18 cellular contexts compared by ENCODE assay signal in genomic region chr4:64341711-64342110, GRCh38.
DNase-seq lines count a peak whose midpoint lies in the region; ATAC-seq and TF ChIP-seq lines count a peak whose summit lies in the region.
"Had no signal": no experiment of that assay in that cellular context is flagged by ENCODE, and none has a peak within 500 bp of the region (broad histone marks: within the 10 kb centered on the region; RNA-seq: fewer than 3 reads in every experiment).

No MANE protein-coding gene starts in this region.

- H3K9ac ChIP-seq in endodermal cell (ENCODE audit: extremely low read depth, low read length, poor library complexity, severe bottlenecking): no peak overlapping the region

- intact Hi-C loops in Right ventricle myocardium inferior (cut with DNase I) (loop anchor here (1.0 to 10.0 kb wide), 4 partner anchors 12 to 193 kb away; partner anchors contain the start of gene TECRL), posterior cingulate gyrus (cut with DNase I) (no loop called here)

- H3K4me3 Mint-ChIP-seq in endodermal cell: no peak overlapping the region
- H3K4me3 Mint-ChIP-seq: activated naive CD8-positive, alpha-beta T cell treated with anti-CD3 and anti-CD28 coated beads, Interleukin-2, amount 50 U/mL, for 24 hours; activated T-helper 17 cell treated with anti-CD3 and anti-CD28 coated beads, Interleukin-2, amount 50 U/mL, for 72 hours; mesothelial cell of epicardium; T-helper 17 cell had no signal

- H3K9me3 Mint-ChIP-seq in endodermal cell: no peaks in the 10 kb centered on the region
- H3K9me3 Mint-ChIP-seq: activated naive CD8-positive, alpha-beta T cell treated with anti-CD3 and anti-CD28 coated beads, Interleukin-2, amount 50 U/mL, for 24 hours had no signal

- no peaks in the 10 kb centered on the region for H3K27me3 Mint-ChIP-seq in endodermal cell (ENCODE audit: insufficient read depth)
- H3K27me3 Mint-ChIP-seq: activated naive CD8-positive, alpha-beta T cell treated with anti-CD3 and anti-CD28 coated beads, Interleukin-2, amount 50 U/mL, for 24 hours; activated T-helper 17 cell treated with anti-CD3 and anti-CD28 coated beads, Interleukin-2, amount 50 U/mL, for 72 hours; T-helper 17 cell had no signal

- H3K36me3 Mint-ChIP-seq in endodermal cell (ENCODE audit: low read depth): no peaks in the 10 kb centered on the region
- H3K36me3 Mint-ChIP-seq: mesothelial cell of epicardium had no signal

- no peak for TF ChIP-seq CTCF in endodermal cell (conservative IDR thresholded peaks at IDR 0.05)

- WGBS in endodermal cell (ENCODE audit: insufficient coverage in 1 of 2, insufficient read length in 1 of 2), 2 experiments: 96% methylated on average over 3 of the region's 3 CpGs; no CpG with 5 or more reads in 1 of the 2 experiments

- no peak overlapping the region for H3K4me3 ChIP-seq in endodermal cell (ENCODE audit: low read length)
- H3K4me3 ChIP-seq: breast epithelium, right lobe of liver had no signal

- no peaks in the 10 kb centered on the region for H3K4me1 Mint-ChIP-seq in endodermal cell
- H3K4me1 Mint-ChIP-seq: activated naive CD8-positive, alpha-beta T cell treated with anti-CD3 and anti-CD28 coated beads, Interleukin-2, amount 50 U/mL, for 24 hours; activated T-helper 17 cell treated with anti-CD3 and anti-CD28 coated beads, Interleukin-2, amount 50 U/mL, for 72 hours; mesothelial cell of epicardium; T-helper 17 cell had no signal

- no peaks in the 10 kb centered on the region for H3K36me3 ChIP-seq in endodermal cell (ENCODE audit: control insufficient read depth, insufficient read depth, low read length)
- H3K36me3 ChIP-seq: breast epithelium, right lobe of liver had no signal

- in situ Hi-C loops in G401 (cut with HindIII; ENCODE audit: low sequenced_read_pairs): no loop called here

- DNase-seq in G401 (ENCODE audit: low spot score) (peak; percentile 64), NCI-H69 (lab: John Stamatoyannopoulos, UW) (peak; percentile 2), Right ventricle myocardium inferior (ENCODE audit: missing footprints) (peak; percentile 82), posterior cingulate gyrus (peak in 8 of 10 donors; percentile 34 to 92 (median 56)), endodermal cell (no peak), LoVo (ENCODE audit: low spot score) (no peak)
- DNase-seq: activated naive CD8-positive, alpha-beta T cell treated with anti-CD3 and anti-CD28 coated beads, Interleukin-2, amount 50 U/mL, for 24 hours; effector CD4-positive, alpha-beta T cell; kidney; right lobe of liver; SIG-M5; T-helper 17 cell had no signal

- H3K27me3 ChIP-seq in endodermal cell (ENCODE audit: control insufficient read depth, insufficient read depth, low read length, poor library complexity, severe bottlenecking): no peaks in the 10 kb centered on the region
- H3K27me3 ChIP-seq: breast epithelium, right lobe of liver had no signal

- peak; percentile 96 for ATAC-seq in Right ventricle myocardium inferior
- ATAC-seq in GM18870 (IDR thresholded peaks at IDR 0.05; ENCODE audit: unreplicated experiment): no peak
- ATAC-seq in HG03378 (IDR thresholded peaks at IDR 0.05; ENCODE audit: unreplicated experiment): no peak
- ATAC-seq: activated CD4-positive, CD25-positive, alpha-beta regulatory T cell treated with anti-CD3 and anti-CD28 coated beads, Interleukin-2, amount 50 U/mL, for 24 hours; activated naive CD8-positive, alpha-beta T cell treated with anti-CD3 and anti-CD28 coated beads, Interleukin-2, amount 50 U/mL, for 24 hours; activated T-helper 17 cell treated with anti-CD3 and anti-CD28 coated beads, Interleukin-2, amount 50 U/mL, for 72 hours; right lobe of liver; T-helper 17 cell had no signal

- no peaks in the 10 kb centered on the region for H3K4me1 ChIP-seq in endodermal cell (ENCODE audit: control insufficient read depth, insufficient read depth, low read length)
- H3K4me1 ChIP-seq: breast epithelium, right lobe of liver had no signal

- H3K27ac ChIP-seq in endodermal cell (ENCODE audit: low read depth, low read length): no peak overlapping the region
- H3K27ac ChIP-seq: breast epithelium, right lobe of liver had no signal

- no peak overlapping the region for H3K27ac Mint-ChIP-seq in endodermal cell
- H3K27ac Mint-ChIP-seq: activated naive CD8-positive, alpha-beta T cell treated with anti-CD3 and anti-CD28 coated beads, Interleukin-2, amount 50 U/mL, for 24 hours; activated T-helper 17 cell treated with anti-CD3 and anti-CD28 coated beads, Interleukin-2, amount 50 U/mL, for 72 hours; mesothelial cell of epicardium; T-helper 17 cell had no signal

- H3K9me3 ChIP-seq in endodermal cell (ENCODE audit: control insufficient read depth, low read length): no peaks in the 10 kb centered on the region
- H3K9me3 ChIP-seq: right lobe of liver had no signal

Comparison
In these comparisons a context has a peak if more than half of its experiments do, and no peak if none do; other contexts are left out.
1. DNase-seq: peak in G401 (single experiment), NCI-H69 (single experiment), Right ventricle myocardium inferior (single experiment) and posterior cingulate gyrus (8 of 10); none in endodermal cell (single experiment) and LoVo (single experiment).